In genomic region chr1:84163123-84164038, GRCh38 we compare ENCODE assay signal across 2 cellular contexts.
TF ChIP-seq lines count a peak whose summit lies in the region.

No MANE protein-coding gene starts in this region.

TF ChIP-seq in WTC11, 78 proteins besides CTCF, POLR2A, EP300 and RAD21 (continued from another document):
- TF ChIP-seq ZBTB43 (CRISPR knock-in tag; IDR thresholded peaks at IDR 0.05), result no peak
- TF ChIP-seq, protein P1, sequence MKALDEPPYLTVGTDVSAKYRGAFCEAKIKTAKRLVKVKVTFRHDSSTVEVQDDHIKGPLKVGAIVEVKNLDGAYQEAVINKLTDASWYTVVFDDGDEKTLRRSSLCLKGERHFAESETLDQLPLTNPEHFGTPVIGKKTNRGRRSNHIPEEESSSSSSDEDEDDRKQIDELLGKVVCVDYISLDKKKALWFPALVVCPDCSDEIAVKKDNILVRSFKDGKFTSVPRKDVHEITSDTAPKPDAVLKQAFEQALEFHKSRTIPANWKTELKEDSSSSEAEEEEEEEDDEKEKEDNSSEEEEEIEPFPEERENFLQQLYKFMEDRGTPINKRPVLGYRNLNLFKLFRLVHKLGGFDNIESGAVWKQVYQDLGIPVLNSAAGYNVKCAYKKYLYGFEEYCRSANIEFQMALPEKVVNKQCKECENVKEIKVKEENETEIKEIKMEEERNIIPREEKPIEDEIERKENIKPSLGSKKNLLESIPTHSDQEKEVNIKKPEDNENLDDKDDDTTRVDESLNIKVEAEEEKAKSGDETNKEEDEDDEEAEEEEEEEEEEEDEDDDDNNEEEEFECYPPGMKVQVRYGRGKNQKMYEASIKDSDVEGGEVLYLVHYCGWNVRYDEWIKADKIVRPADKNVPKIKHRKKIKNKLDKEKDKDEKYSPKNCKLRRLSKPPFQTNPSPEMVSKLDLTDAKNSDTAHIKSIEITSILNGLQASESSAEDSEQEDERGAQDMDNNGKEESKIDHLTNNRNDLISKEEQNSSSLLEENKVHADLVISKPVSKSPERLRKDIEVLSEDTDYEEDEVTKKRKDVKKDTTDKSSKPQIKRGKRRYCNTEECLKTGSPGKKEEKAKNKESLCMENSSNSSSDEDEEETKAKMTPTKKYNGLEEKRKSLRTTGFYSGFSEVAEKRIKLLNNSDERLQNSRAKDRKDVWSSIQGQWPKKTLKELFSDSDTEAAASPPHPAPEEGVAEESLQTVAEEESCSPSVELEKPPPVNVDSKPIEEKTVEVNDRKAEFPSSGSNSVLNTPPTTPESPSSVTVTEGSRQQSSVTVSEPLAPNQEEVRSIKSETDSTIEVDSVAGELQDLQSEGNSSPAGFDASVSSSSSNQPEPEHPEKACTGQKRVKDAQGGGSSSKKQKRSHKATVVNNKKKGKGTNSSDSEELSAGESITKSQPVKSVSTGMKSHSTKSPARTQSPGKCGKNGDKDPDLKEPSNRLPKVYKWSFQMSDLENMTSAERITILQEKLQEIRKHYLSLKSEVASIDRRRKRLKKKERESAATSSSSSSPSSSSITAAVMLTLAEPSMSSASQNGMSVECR (CRISPR knock-in tag; IDR thresholded peaks at IDR 0.05; ENCODE audit: borderline replicate concordance), result no peak
- TF ChIP-seq KAT7 (CRISPR knock-in tag; IDR thresholded peaks at IDR 0.05; ENCODE audit: borderline replicate concordance), result no peak
- TF ChIP-seq IRF2 (CRISPR knock-in tag; IDR thresholded peaks at IDR 0.05; ENCODE audit: borderline replicate concordance, low read depth), result no peak
TF ChIP-seq in WTC11: peak in this region for 0.

TF ChIP-seq in HepG2, 621 proteins besides CTCF, POLR2A, EP300 and RAD21 (continued from another document):
- TF ChIP-seq, protein P2, sequence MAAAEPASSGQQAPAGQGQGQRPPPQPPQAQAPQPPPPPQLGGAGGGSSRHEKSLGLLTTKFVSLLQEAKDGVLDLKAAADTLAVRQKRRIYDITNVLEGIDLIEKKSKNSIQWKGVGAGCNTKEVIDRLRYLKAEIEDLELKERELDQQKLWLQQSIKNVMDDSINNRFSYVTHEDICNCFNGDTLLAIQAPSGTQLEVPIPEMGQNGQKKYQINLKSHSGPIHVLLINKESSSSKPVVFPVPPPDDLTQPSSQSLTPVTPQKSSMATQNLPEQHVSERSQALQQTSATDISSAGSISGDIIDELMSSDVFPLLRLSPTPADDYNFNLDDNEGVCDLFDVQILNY (CRISPR knock-in tag; conservative IDR thresholded peaks at IDR 0.05), result no peak
- TF ChIP-seq SRSF4 (IDR thresholded peaks at IDR 0.05; ENCODE audit: low read depth, low read length, poor library complexity, severe bottlenecking) (no peak), ZNF354B (CRISPR knock-in tag; IDR thresholded peaks at IDR 0.05) (no peak), RBAK (CRISPR knock-in tag; IDR thresholded peaks at IDR 0.05) (no peak), ZNF672 (CRISPR knock-in tag; IDR thresholded peaks at IDR 0.05) (no peak), ZNF367 (CRISPR knock-in tag; IDR thresholded peaks at IDR 0.05; ENCODE audit: borderline replicate concordance) (no peak), SETDB1 (CRISPR knock-in tag; IDR thresholded peaks at IDR 0.05; ENCODE audit: borderline replicate concordance) (no peak), ZNF276 (CRISPR knock-in tag; IDR thresholded peaks at IDR 0.05; ENCODE audit: low read depth) (no peak)
